Comparison of ENCODE assay signal across 23 cellular contexts in genomic region chrX:69237228-69237627, GRCh38.
"Had no signal": no experiment of that assay in that cellular context is flagged by ENCODE, and none has a peak within 500 bp of the region (broad histone marks: within the 10 kb centered on the region; RNA-seq: fewer than 3 reads in every experiment).

No MANE protein-coding gene starts in this region.

- H3K27ac ChIP-seq: brain microvascular endothelial cell, cardiac muscle cell, KMS-11, SJSA1 had no signal

- ATAC-seq: activated naive CD4-positive, alpha-beta T cell treated with anti-CD3 and anti-CD28 coated beads, Interleukin-2, amount 50 U/mL, for 72 hours; activated naive CD8-positive, alpha-beta T cell treated with anti-CD3 and anti-CD28 coated beads, Interleukin-2, amount 50 U/mL, for 24 hours; activated T-cell treated with anti-CD3 and anti-CD28 coated beads, Interleukin-2, amount 50 U/mL, for 4 hours; Right ventricle myocardium inferior; T-helper 17 cell; WTC11 had no signal

- H3K27me3 Mint-ChIP-seq: activated CD4-positive, alpha-beta T cell treated with anti-CD3 and anti-CD28 coated beads, Interleukin-2, amount 10 ng/mL, durations not matched to agents 24 days and 14 days; T-helper 17 cell had no signal

- H3K27ac Mint-ChIP-seq: activated CD4-positive, alpha-beta T cell treated with anti-CD3 and anti-CD28 coated beads, Interleukin-2, amount 10 ng/mL, durations not matched to agents 24 days and 14 days; activated naive CD4-positive, alpha-beta T cell treated with anti-CD3 and anti-CD28 coated beads, Interleukin-2, amount 50 U/mL, for 72 hours; activated naive CD8-positive, alpha-beta T cell treated with anti-CD3 and anti-CD28 coated beads, Interleukin-2, amount 50 U/mL, for 24 hours; T-helper 17 cell; WTC11 had no signal

- H3K4me1 ChIP-seq: SJSA1 had no signal

- H3K9me3 ChIP-seq: SJSA1 had no signal

- H3K9me3 Mint-ChIP-seq: activated CD4-positive, alpha-beta T cell treated with anti-CD3 and anti-CD28 coated beads, Interleukin-2, amount 10 ng/mL, durations not matched to agents 24 days and 14 days; activated naive CD4-positive, alpha-beta T cell treated with anti-CD3 and anti-CD28 coated beads, Interleukin-2, amount 50 U/mL, for 72 hours; activated naive CD8-positive, alpha-beta T cell treated with anti-CD3 and anti-CD28 coated beads, Interleukin-2, amount 50 U/mL, for 24 hours; activated T-cell treated with anti-CD3 and anti-CD28 coated beads, Interleukin-2, amount 50 U/mL, for 4 hours; WTC11 had no signal

- H3K4me1 Mint-ChIP-seq: activated CD4-positive, alpha-beta T cell treated with anti-CD3 and anti-CD28 coated beads, Interleukin-2, amount 10 ng/mL, durations not matched to agents 24 days and 14 days; activated naive CD8-positive, alpha-beta T cell treated with anti-CD3 and anti-CD28 coated beads, Interleukin-2, amount 50 U/mL, for 24 hours; T-helper 17 cell; WTC11 had no signal

- H3K27me3 ChIP-seq: brain microvascular endothelial cell, cardiac muscle cell, SJSA1 had no signal

- H3K36me3 Mint-ChIP-seq: activated naive CD4-positive, alpha-beta T cell treated with anti-CD3 and anti-CD28 coated beads, Interleukin-2, amount 50 U/mL, for 72 hours; WTC11 had no signal

- H3K36me3 ChIP-seq: brain microvascular endothelial cell, cardiac muscle cell, SJSA1 had no signal

- H3K4me3 Mint-ChIP-seq: activated CD4-positive, alpha-beta T cell treated with anti-CD3 and anti-CD28 coated beads, Interleukin-2, amount 10 ng/mL, durations not matched to agents 24 days and 14 days; activated naive CD8-positive, alpha-beta T cell treated with anti-CD3 and anti-CD28 coated beads, Interleukin-2, amount 50 U/mL, for 24 hours; activated T-cell treated with anti-CD3 and anti-CD28 coated beads, Interleukin-2, amount 50 U/mL, for 4 hours; T-helper 17 cell; WTC11 had no signal

- H3K4me3 ChIP-seq: cardiac muscle cell, SJSA1 had no signal

- DNase-seq: activated CD4-positive, alpha-beta T cell treated with anti-CD3 and anti-CD28 coated beads, Interleukin-2, amount 10 ng/mL, durations not matched to agents 24 days and 14 days; activated CD4-positive, alpha-beta T cell treated with anti-CD3 and anti-CD28 coated beads, Interleukin-2, amount 50 U/mL, for 48 hours; activated CD4-positive, CD25-positive, alpha-beta regulatory T cell treated with anti-CD3 and anti-CD28 coated beads, Interleukin-2, amount 50 U/mL, for 72 hours; activated effector memory CD4-positive, alpha-beta T cell treated with anti-CD3 and anti-CD28 coated beads, Interleukin-2, amount 50 U/mL, for 16 hours; activated naive CD4-positive, alpha-beta T cell treated with Interleukin-2 at 50 U/mL for 16 hours; activated naive CD8-positive, alpha-beta T cell treated with anti-CD3 and anti-CD28 coated beads, Interleukin-2, amount 50 U/mL, for 24 hours; activated T-cell treated with anti-CD3 and anti-CD28 coated beads, Interleukin-2, amount 50 U/mL, for 4 hours; brain microvascular endothelial cell; MM.1S; NCI-H146; NCI-H187 treated with DMSO at 0.1 percent for 48 hours; NCI-H2081 treated with DMSO at 0.1 percent for 48 hours; NCI-H526; NCI-H82; RPMI8226; T-helper 17 cell; T-helper 9 cell had no signal
